1 cellular context compared by ENCODE assay signal in genomic region chr3:9932843-9933560, GRCh38.
TF ChIP-seq lines count a peak whose summit lies in the region.

No MANE protein-coding gene starts in this region.

TF ChIP-seq in IMR-90, 13 proteins besides CTCF, POLR2A, EP300 and RAD21 (continued from another document):
- TF ChIP-seq ELK1 (IDR thresholded peaks at IDR 0.05; ENCODE audit: borderline replicate concordance, low read depth, low read length), result no peak
TF ChIP-seq in IMR-90: peak in this region for 2.
